Comparison of ENCODE assay signal across 1 cellular context in genomic region chr3:7484636-7485035, GRCh38.
TF ChIP-seq lines count a peak whose summit lies in the region.

No MANE protein-coding gene starts in this region.

TF ChIP-seq in HCT116, 20 proteins besides CTCF, POLR2A, EP300 and RAD21 (continued from another document):
- TF ChIP-seq SRF (IDR thresholded peaks at IDR 0.05; ENCODE audit: low read depth) (no peak), SP1 (IDR thresholded peaks at IDR 0.05; ENCODE audit: low read depth) (no peak), FOSL1 (IDR thresholded peaks at IDR 0.05; ENCODE audit: low read depth) (peak; percentile 37; the same call in 1 of the 2 replicates), ATF3 (IDR thresholded peaks at IDR 0.05) (no peak)
TF ChIP-seq in HCT116: peak in this region for 3.
